Comparison of ENCODE assay signal across 18 cellular contexts in genomic region chr9:92979657-92980056, GRCh38. TPM values are rescaled to one million over a fixed set of nuclear protein-coding genes. Genes with fewer than 3 reads are reported as not detected.
DNase-seq lines count a peak whose midpoint lies in the region; ATAC-seq lines count a peak whose summit lies in the region.
"Had no signal": no experiment of that assay in that cellular context is flagged by ENCODE, and none has a peak within 500 bp of the region (broad histone marks: within the 10 kb centered on the region; RNA-seq: fewer than 3 reads in every experiment).

No MANE protein-coding gene starts in this region.

- H3K4me3 Mint-ChIP-seq in activated naive CD4-positive, alpha-beta T cell treated with anti-CD3 and anti-CD28 coated beads, Interleukin-2, amount 50 U/mL, for 24 hours, result peak overlapping the region; percentile 72
- H3K4me3 Mint-ChIP-seq in T-cell, result peak overlapping the region; percentile 59 to 76 (median 64)
- peak overlapping the region; percentile 60 for H3K4me3 Mint-ChIP-seq in central memory CD8-positive, alpha-beta T cell
- H3K4me3 Mint-ChIP-seq: dendritic cell treated with granulocyte-macrophage colony-stimulating factor and Interleukin-4, amounts not matched to agents 40 ng/mL and 50 ng/mL, for 4 days; H9 had no signal

- no peak for ATAC-seq in T-cell (replicated peaks in 1 of 4)
- ATAC-seq in central memory CD8-positive, alpha-beta T cell (replicated peaks; ENCODE audit: extremely low read depth, poor library complexity, severe bottlenecking), result no peak
- no peak for ATAC-seq in GM19324 (IDR thresholded peaks at IDR 0.05; ENCODE audit: low FRiP score, unreplicated experiment)

- no peak for DNase-seq in activated naive CD4-positive, alpha-beta T cell (lab: John Stamatoyannopoulos, UW)
- DNase-seq in T-cell (no peak), NCI-H82 treated with DMSO at 0.1 percent for 48 hours (lab: John Stamatoyannopoulos, UW; ENCODE audit: unreplicated experiment) (no peak), OCI-M1 (lab: John Stamatoyannopoulos, UW) (no peak)
- no peak for DNase-seq in central memory CD8-positive, alpha-beta T cell (ENCODE audit: low spot score in 2 of 2)
- DNase-seq: activated CD4-positive, CD25-positive, alpha-beta regulatory T cell treated with anti-CD3 and anti-CD28 coated beads, Interleukin-2, amount 50 U/mL, for 72 hours; amniotic stem cell; H9; left ventricle myocardium inferior; NCI-H1048; NCI-H2029; stimulated activated CD4-positive, alpha-beta T cell treated with anti-CD3 and anti-CD28 coated beads, Interleukin-2, amount 100 ng/mL, for 24 hours; T1000 had no signal

- H3K9me3 Mint-ChIP-seq in activated naive CD4-positive, alpha-beta T cell treated with anti-CD3 and anti-CD28 coated beads, Interleukin-2, amount 50 U/mL, for 24 hours, result no peaks in the 10 kb centered on the region
- no peaks in the 10 kb centered on the region for H3K9me3 Mint-ChIP-seq in T-cell
- no peaks in the 10 kb centered on the region for H3K9me3 Mint-ChIP-seq in central memory CD8-positive, alpha-beta T cell

- CTCF ChIA-PET in T-cell (lab: Charles Lee), result interaction anchor here in 1 of 2 donors (0.6 to 2.3 kb wide), 5 partner anchors 10 to 44 kb away, joined by 3 to 9 read pairs (median 7); no protein-coding TSS in a partner anchor

- peaks cover 30% of the 10 kb centered on the region for H3K36me3 Mint-ChIP-seq in activated naive CD4-positive, alpha-beta T cell treated with anti-CD3 and anti-CD28 coated beads, Interleukin-2, amount 50 U/mL, for 24 hours
- peaks cover 68% of the 10 kb centered on the region for H3K36me3 Mint-ChIP-seq in T-cell
- H3K36me3 Mint-ChIP-seq in central memory CD8-positive, alpha-beta T cell (ENCODE audit: insufficient read depth), result peaks cover 58% of the 10 kb centered on the region

- H3K27ac Mint-ChIP-seq in activated naive CD4-positive, alpha-beta T cell treated with anti-CD3 and anti-CD28 coated beads, Interleukin-2, amount 50 U/mL, for 24 hours, result peak overlapping the region; percentile 66
- peak overlapping the region; percentile 88 to 93 for H3K27ac Mint-ChIP-seq in T-cell
- peak overlapping the region; percentile 70 for H3K27ac Mint-ChIP-seq in central memory CD8-positive, alpha-beta T cell (ENCODE audit: low read depth)
- H3K27ac Mint-ChIP-seq: dendritic cell treated with granulocyte-macrophage colony-stimulating factor and Interleukin-4, amounts not matched to agents 40 ng/mL and 50 ng/mL, for 4 days; H9 had no signal

- H3K27me3 Mint-ChIP-seq in activated naive CD4-positive, alpha-beta T cell treated with anti-CD3 and anti-CD28 coated beads, Interleukin-2, amount 50 U/mL, for 24 hours, result no peaks in the 10 kb centered on the region
- no peaks in the 10 kb centered on the region for H3K27me3 Mint-ChIP-seq in T-cell
- H3K27me3 Mint-ChIP-seq in central memory CD8-positive, alpha-beta T cell, result no peaks in the 10 kb centered on the region
- H3K27me3 Mint-ChIP-seq: dendritic cell treated with granulocyte-macrophage colony-stimulating factor and Interleukin-4, amounts not matched to agents 40 ng/mL and 50 ng/mL, for 4 days had no signal

- H3K4me1 Mint-ChIP-seq in activated naive CD4-positive, alpha-beta T cell treated with anti-CD3 and anti-CD28 coated beads, Interleukin-2, amount 50 U/mL, for 24 hours, result peaks cover 80% of the 10 kb centered on the region
- peaks cover 82 to 83% (median 83%) of the 10 kb centered on the region in 3 donors for H3K4me1 Mint-ChIP-seq in T-cell
- H3K4me1 Mint-ChIP-seq in central memory CD8-positive, alpha-beta T cell, result peaks cover 73% of the 10 kb centered on the region

- POLR2A ChIA-PET in T-cell (lab: Charles Lee), result interaction anchor here (0.6 kb wide), 3 partner anchors 125 to 204 kb away, joined by 3 read pairs; no protein-coding TSS in a partner anchor

RNA-seq across cellular contexts. Expression of gene FGD3, which starts 32.3 kb away (rescaled TPM):
- total RNA-seq in T-cell, result 100 to 1,000 TPM; 188 to 349 (median 293) TPM
- total RNA-seq: fibroblast of villous mesenchyme, pulmonary artery endothelial cell had no signal
